ENCODE assay signal across 21 cellular contexts in the genomic region with DNA sequence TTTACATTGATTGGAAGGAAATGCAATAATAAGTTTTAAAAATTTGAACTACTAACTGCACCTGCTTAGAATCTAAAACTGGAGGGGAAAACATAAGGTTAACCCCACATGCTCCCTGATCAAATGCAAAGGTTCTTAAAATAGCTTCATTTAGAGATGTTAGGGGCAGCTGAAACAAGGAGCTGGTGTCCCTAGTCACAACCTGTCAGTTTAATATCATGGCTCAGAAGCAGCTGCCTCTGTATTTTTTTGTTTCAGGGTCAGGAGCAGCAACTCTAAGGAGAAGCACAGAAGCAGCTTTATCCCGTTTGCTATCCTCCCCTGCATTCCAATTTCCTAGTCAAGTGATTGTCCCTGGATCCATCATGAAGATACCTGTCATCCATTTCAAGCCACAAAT.
"Had no signal": no experiment of that assay in that cellular context is flagged by ENCODE, and none has a peak within 500 bp of the region (broad histone marks: within the 10 kb centered on the region; RNA-seq: fewer than 3 reads in every experiment).

No MANE protein-coding gene starts in this region.

- DNase-seq: activated CD4-positive, alpha-beta memory T cell treated with anti-CD3 and anti-CD28 coated beads, Interleukin-2, amount 10 ng/mL, durations not matched to agents 7 days and 5 days; activated CD4-positive, alpha-beta T cell treated with anti-CD3 and anti-CD28 coated beads, Interleukin-2, amount 10 ng/mL, durations not matched to agents 7 days and 5 days; activated CD4-positive, CD25-positive, alpha-beta regulatory T cell; activated naive CD4-positive, alpha-beta T cell; aorta; body of pancreas; KG1; NCI-H1048; NCI-H146; NCI-H1930; NCI-H2107; NCI-H510A treated with DMSO at 0.1 percent for 48 hours; NCI-H69; NK-92 treated with Interleukin-12 subunit alpha and Interleukin-12 subunit beta, amount 100 ng/mL, for 24 hours; OCI-M1; RPMI8226; T-cell; T-helper 2 cell; T1000 had no signal

- H3K9me3 ChIP-seq: body of pancreas had no signal

- H3K4me3 ChIP-seq: body of pancreas, SK-N-MC had no signal

- H3K27me3 ChIP-seq: body of pancreas had no signal

- H3K27ac ChIP-seq: body of pancreas, SK-N-MC, VCaP had no signal
